In the genomic region with DNA sequence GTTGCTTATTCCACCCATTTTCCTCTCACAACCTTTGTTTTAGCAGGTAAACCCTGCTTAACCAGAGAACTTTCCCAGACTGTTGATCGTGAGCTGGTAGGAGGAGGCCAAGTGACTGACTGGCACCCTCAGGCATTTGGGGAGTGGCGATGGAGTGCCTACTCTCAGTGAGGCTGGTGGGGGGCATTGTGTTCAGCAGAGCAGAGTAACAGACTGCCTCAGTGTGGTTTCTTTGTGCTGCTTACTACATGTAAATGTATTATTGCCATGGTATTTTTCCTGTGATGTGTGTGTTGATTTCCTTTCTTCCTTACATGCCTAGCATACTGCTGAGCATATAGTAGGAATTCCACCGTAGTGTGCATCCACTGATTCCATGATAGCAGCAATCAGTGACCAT, we compare ENCODE assay signal across 7 cellular contexts. TPM values are rescaled to one million over a fixed set of nuclear protein-coding genes. Genes with fewer than 3 reads are reported as not detected.
DNase-seq lines count a peak whose midpoint lies in the region; ATAC-seq and TF ChIP-seq lines count a peak whose summit lies in the region.

No MANE protein-coding gene starts in this region.

- POLR2A ChIA-PET in Panc1 (lab: Charles Lee), result no interaction called here

- H3K4me3 ChIP-seq in GM08714 (ENCODE audit: low read length), result peak overlapping the region; percentile 92; the same call in 1 of the 2 replicates
- peak overlapping the region; percentile 88 to 94 for H3K4me3 ChIP-seq in Panc1 (ENCODE audit: low read depth in 2 of 2, low read length in 2 of 2)
- H3K4me3 ChIP-seq in endodermal cell (ENCODE audit: low read length), result peak overlapping the region; percentile 85
- H3K4me3 ChIP-seq in osteoblast (ENCODE audit: insufficient read depth, low read length), result peak overlapping the region; percentile 91

- CTCF ChIA-PET in Panc1 (lab: Charles Lee), result no interaction called here

- no TSS peak for BruUV-seq in Panc1 (replicated peaks; lab: Mats Ljungman, UMichigan)

- no peak for DNase-seq in Panc1 (ENCODE audit: low read depth, low spot score)
- DNase-seq in endodermal cell, result peak; percentile 86
- no peak for DNase-seq in osteoblast (ENCODE audit: insufficient read length, low spot score, missing footprints)
- no peak for DNase-seq in COLO829 (ENCODE audit: low spot score)
- DNase-seq in GM19240 (ENCODE audit: insufficient read length, low spot score), result no peak
- DNase-seq in activated gamma-delta T cell (lab: John Stamatoyannopoulos, UW), result no peak

- peak overlapping the region; percentile 93 for H3K4me2 ChIP-seq in osteoblast (ENCODE audit: insufficient read depth, low read length)

- 14 to 43% methylated on average over 1 to 3 of the region's 3 CpGs for WGBS in endodermal cell (ENCODE audit: insufficient coverage in 1 of 2, insufficient read length in 1 of 2), 2 experiments

- peak overlapping the region; percentile 92 for H3K4me3 Mint-ChIP-seq in endodermal cell

- no peaks in the 10 kb centered on the region for H3K27me3 ChIP-seq in Panc1 (ENCODE audit: control insufficient read depth, insufficient read depth, low read length)
- H3K27me3 ChIP-seq in endodermal cell (ENCODE audit: control insufficient read depth, insufficient read depth, low read length, poor library complexity, severe bottlenecking), result no peaks in the 10 kb centered on the region
- H3K27me3 ChIP-seq in osteoblast (ENCODE audit: insufficient read depth, low read length), result no peaks in the 10 kb centered on the region

- no peak for TF ChIP-seq CTCF in Panc1 (IDR thresholded peaks at IDR 0.05)
- no peak for TF ChIP-seq CTCF in endodermal cell (conservative IDR thresholded peaks at IDR 0.05)
- no peak for TF ChIP-seq CTCF in osteoblast (IDR thresholded peaks at IDR 0.05; ENCODE audit: extremely low read depth, low read depth, low read length)

- no peaks in the 10 kb centered on the region for H3K36me3 ChIP-seq in Panc1 (ENCODE audit: control insufficient read depth, insufficient read depth, low read length)
- peaks cover 23% of the 10 kb centered on the region for H3K36me3 ChIP-seq in endodermal cell (ENCODE audit: control insufficient read depth, insufficient read depth, low read length)
- peaks cover 4% of the 10 kb centered on the region for H3K36me3 ChIP-seq in osteoblast (ENCODE audit: insufficient read depth, low read length)

- H3K4me1 ChIP-seq in Panc1 (ENCODE audit: control insufficient read depth, insufficient read depth, low read length) (peaks cover 18% of the 10 kb centered on the region), endodermal cell (ENCODE audit: control insufficient read depth, insufficient read depth, low read length) (peaks cover 5% of the 10 kb centered on the region), osteoblast (ENCODE audit: insufficient read depth, low read length) (peaks cover 40% of the 10 kb centered on the region)

- peak overlapping the region; percentile 8 for H3K9ac ChIP-seq in endodermal cell (ENCODE audit: extremely low read depth, low read length, poor library complexity, severe bottlenecking)

- peaks cover 55% of the 10 kb centered on the region for H3K4me1 Mint-ChIP-seq in endodermal cell

- H3K27ac Mint-ChIP-seq in endodermal cell, result peak overlapping the region; percentile 45

- peaks cover 76% of the 10 kb centered on the region for H3K79me2 ChIP-seq in osteoblast (ENCODE audit: insufficient read depth, low read length)

- H3K9me3 Mint-ChIP-seq in endodermal cell, result no peaks in the 10 kb centered on the region

- intact Hi-C loops in Panc1 (cut with micrococcal nuclease; ENCODE audit: unreplicated experiment), result no loop called here

- H3K36me3 Mint-ChIP-seq in endodermal cell (ENCODE audit: low read depth), result peaks cover 9% of the 10 kb centered on the region

- in situ Hi-C loops in Panc1 (cut with HindIII; ENCODE audit: low pct_unique_long_range_greater_than_20kb, low sequenced_read_pairs), result no loop called here

- H3K9me3 ChIP-seq in Panc1 (ENCODE audit: control insufficient read depth, insufficient read depth, low read depth, low read length) (no peaks in the 10 kb centered on the region), endodermal cell (ENCODE audit: control insufficient read depth, low read length) (no peaks in the 10 kb centered on the region), osteoblast (ENCODE audit: low read depth, low read length) (no peaks in the 10 kb centered on the region)

- H3K27ac ChIP-seq in Panc1 (ENCODE audit: low read length), result no peak overlapping the region
- H3K27ac ChIP-seq in endodermal cell (ENCODE audit: low read depth, low read length), result peak overlapping the region; percentile 46
- H3K27ac ChIP-seq in osteoblast (ENCODE audit: low read depth, low read length), result peak overlapping the region; percentile 52

- no peak for ATAC-seq in Panc1

- no peak overlapping the region for H2AFZ ChIP-seq in osteoblast (ENCODE audit: low read length)

- peaks cover 56% of the 10 kb centered on the region for H4K20me1 ChIP-seq in osteoblast (ENCODE audit: insufficient read depth, low read length)

- no peaks in the 10 kb centered on the region for H3K27me3 Mint-ChIP-seq in endodermal cell (ENCODE audit: insufficient read depth)

RNA-seq across cellular contexts. Expression of gene MARK2, which starts 2.6 kb away (rescaled TPM):
- 41.1 TPM for total RNA-seq in Panc1 (2021; ENCODE audit: unreplicated experiment)
- polyA plus RNA-seq in Panc1 (2012; ENCODE audit: insufficient read length), result 28.8 TPM
- 10 to 100 TPM; 39.7 to 39.8 TPM for total RNA-seq in endodermal cell
- polyA plus RNA-seq in endodermal cell (2013, experiment 1 of 2), result 26.6 TPM
- 27.3 TPM for polyA plus RNA-seq in endodermal cell (2013, experiment 2 of 2)
- total RNA-seq in osteoblast, result 13.8 and 14.8 TPM in 2 replicates

RNA-seq across cellular contexts. Expression of gene SPINDOC, which starts 28.3 kb away (rescaled TPM):
- 59.1 TPM for total RNA-seq in Panc1 (2021; ENCODE audit: unreplicated experiment)
- polyA plus RNA-seq in Panc1 (2012; ENCODE audit: insufficient read length), result 69.5 TPM
- total RNA-seq in endodermal cell, result 100 to 1,000 TPM in 1 of 2 donors, 10 to 100 TPM in 1; 96.1 to 103 TPM
- 59.8 TPM for polyA plus RNA-seq in endodermal cell (2013, experiment 1 of 2)
- polyA plus RNA-seq in endodermal cell (2013, experiment 2 of 2), result 60.2 TPM
- 16.2 and 17.7 TPM in 2 replicates for total RNA-seq in osteoblast
